In the genomic region with DNA sequence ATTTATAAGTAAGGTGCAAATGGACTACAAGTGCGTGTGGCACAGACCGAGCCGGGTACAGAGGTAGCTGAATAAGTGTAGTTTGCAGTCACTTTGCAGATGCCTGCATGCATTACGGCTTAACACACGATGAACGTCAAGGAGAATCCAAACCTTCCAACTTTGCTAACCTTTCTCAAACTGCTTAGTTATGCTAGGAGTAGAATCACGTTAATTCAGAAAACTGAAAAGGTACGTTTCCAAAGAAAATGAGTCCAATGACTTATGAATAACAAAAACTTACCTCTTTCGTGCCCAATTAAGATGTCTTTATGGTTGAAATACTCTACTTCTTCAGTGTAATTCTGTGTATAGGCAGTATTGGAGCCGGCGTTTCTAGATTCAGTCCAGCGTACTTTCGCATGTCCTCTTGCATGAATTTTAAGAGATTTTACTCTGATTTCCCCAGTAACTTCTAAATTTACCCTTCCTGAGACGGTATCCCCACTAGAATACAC, we compare ENCODE assay signal across 1 cellular context.
TF ChIP-seq lines count a peak whose summit lies in the region.

No MANE protein-coding gene starts in this region.

TF ChIP-seq in K562, 482 proteins besides CTCF, POLR2A, EP300 and RAD21 (continued from another document and continues in another):
- TF ChIP-seq, protein P1, sequence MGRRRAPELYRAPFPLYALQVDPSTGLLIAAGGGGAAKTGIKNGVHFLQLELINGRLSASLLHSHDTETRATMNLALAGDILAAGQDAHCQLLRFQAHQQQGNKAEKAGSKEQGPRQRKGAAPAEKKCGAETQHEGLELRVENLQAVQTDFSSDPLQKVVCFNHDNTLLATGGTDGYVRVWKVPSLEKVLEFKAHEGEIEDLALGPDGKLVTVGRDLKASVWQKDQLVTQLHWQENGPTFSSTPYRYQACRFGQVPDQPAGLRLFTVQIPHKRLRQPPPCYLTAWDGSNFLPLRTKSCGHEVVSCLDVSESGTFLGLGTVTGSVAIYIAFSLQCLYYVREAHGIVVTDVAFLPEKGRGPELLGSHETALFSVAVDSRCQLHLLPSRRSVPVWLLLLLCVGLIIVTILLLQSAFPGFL (CRISPR knock-in tag; IDR thresholded peaks at IDR 0.05), result peak; percentile 47; the same call in 1 of the 2 replicates
- TF ChIP-seq, protein P2, sequence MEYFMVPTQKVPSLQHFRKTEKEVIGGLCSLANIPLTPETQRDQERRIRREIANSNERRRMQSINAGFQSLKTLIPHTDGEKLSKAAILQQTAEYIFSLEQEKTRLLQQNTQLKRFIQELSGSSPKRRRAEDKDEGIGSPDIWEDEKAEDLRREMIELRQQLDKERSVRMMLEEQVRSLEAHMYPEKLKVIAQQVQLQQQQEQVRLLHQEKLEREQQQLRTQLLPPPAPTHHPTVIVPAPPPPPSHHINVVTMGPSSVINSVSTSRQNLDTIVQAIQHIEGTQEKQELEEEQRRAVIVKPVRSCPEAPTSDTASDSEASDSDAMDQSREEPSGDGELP (CRISPR knock-in tag; IDR thresholded peaks at IDR 0.05; ENCODE audit: borderline replicate concordance), result no peak; the same call in 1 of the 2 replicates
- TF ChIP-seq, protein P3, sequence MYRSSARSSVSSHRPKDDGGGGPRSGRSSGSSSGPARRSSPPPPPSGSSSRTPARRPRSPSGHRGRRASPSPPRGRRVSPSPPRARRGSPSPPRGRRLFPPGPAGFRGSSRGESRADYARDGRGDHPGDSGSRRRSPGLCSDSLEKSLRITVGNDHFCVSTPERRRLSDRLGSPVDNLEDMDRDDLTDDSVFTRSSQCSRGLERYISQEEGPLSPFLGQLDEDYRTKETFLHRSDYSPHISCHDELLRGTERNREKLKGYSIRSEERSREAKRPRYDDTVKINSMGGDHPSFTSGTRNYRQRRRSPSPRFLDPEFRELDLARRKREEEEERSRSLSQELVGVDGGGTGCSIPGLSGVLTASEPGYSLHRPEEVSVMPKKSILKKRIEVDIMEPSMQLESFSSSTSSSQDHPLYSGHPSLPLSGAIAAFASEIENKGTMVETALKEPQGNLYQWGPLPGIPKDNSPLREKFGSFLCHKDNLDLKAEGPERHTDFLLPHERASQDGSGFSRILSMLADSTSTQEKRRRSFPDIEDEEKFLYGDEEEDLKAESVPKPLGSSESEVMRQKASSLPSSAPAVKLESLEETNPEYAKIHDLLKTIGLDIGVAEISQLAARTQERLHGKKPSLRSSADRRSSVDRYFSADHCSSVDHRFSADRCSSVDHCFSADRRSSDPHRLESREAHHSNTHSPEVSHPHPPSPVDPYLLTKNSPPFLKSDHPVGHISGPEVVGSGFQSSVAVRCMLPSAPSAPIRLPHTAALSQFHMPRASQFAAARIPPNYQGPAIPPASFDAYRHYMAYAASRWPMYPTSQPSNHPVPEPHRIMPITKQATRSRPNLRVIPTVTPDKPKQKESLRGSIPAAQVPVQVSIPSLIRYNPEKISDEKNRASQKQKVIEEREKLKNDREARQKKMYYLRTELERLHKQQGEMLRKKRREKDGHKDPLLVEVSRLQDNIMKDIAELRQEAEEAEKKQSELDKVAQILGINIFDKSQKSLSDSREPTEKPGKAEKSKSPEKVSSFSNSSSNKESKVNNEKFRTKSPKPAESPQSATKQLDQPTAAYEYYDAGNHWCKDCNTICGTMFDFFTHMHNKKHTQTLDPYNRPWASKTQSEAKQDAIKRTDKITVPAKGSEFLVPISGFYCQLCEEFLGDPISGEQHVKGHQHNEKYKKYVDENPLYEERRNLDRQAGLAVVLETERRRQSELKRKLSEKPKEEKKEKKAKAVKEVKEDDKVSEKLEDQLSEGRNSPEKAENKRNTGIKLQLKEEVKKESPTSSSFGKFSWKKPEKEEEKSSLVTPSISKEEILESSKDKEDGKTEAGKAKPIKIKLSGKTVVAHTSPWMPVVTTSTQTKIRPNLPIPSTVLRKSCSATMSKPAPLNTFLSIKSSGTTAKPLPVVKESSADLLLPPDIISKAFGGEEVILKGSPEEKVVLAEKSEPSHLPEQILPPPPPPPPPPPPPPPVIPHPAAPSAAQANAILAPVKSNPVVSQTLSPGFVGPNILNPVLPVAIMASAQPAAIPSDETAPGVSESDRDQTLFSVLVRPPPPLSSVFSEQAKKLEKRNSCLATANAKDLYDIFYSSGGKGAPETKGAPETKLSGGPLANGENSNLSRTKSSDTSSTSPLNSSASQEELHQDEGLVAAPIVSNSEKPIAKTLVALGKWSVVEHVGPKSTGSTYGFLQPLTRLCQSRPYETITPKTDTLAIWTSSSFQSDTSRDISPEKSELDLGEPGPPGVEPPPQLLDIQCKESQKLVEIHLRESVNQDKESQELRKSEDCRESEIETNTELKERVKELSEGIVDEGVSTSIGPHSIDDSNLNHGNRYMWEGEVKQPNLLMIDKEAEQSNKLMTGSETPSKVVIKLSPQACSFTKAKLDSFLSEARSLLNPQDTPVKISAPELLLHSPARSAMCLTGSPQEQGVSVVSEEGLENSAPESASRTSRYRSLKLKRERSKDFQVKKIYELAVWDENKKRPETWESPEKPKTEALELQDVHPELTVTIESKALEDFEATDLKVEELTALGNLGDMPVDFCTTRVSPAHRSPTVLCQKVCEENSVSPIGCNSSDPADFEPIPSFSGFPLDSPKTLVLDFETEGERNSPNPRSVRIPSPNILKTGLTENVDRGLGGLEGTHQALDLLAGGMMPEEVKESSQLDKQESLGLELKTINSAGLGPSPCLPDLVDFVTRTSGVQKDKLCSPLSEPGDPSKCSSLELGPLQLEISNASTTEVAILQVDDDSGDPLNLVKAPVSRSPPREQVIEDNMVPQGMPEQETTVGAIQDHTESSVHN (IDR thresholded peaks at IDR 0.05; ENCODE audit: borderline replicate concordance in 1 of 2, low read depth in 1 of 2), result no peak
- TF ChIP-seq CHCHD3 (CRISPR knock-in tag; IDR thresholded peaks at IDR 0.05), result no peak
- TF ChIP-seq MTF1 (CRISPR knock-in tag; IDR thresholded peaks at IDR 0.05; ENCODE audit: borderline replicate concordance), result no peak
- TF ChIP-seq ZNF76 (CRISPR knock-in tag; IDR thresholded peaks at IDR 0.05; ENCODE audit: borderline replicate concordance), result no peak
- TF ChIP-seq HOMEZ (CRISPR knock-in tag; IDR thresholded peaks at IDR 0.05), result no peak
- TF ChIP-seq TBP (optimal IDR thresholded peaks at IDR 0.05; ENCODE audit: low read depth, low read length), result no peak
- TF ChIP-seq RB1 (IDR thresholded peaks at IDR 0.05; ENCODE audit: low read depth), result no peak
- TF ChIP-seq SMARCA4 (IDR thresholded peaks at IDR 0.05), result no peak
- TF ChIP-seq ELF2 (CRISPR knock-in tag; IDR thresholded peaks at IDR 0.05), result no peak
- peak; percentile 5; the same call in 1 of the 2 replicates for TF ChIP-seq ZNF354B (CRISPR knock-in tag; IDR thresholded peaks at IDR 0.05)
- no peak for TF ChIP-seq ZHX1 (conservative IDR thresholded peaks at IDR 0.05; ENCODE audit: low read length)
- TF ChIP-seq NFE2L1 (tag; IDR thresholded peaks at IDR 0.05; ENCODE audit: borderline replicate concordance, low read depth), result no peak
- no peak for TF ChIP-seq NR4A1 (CRISPR knock-in tag; IDR thresholded peaks at IDR 0.05)
- no peak for TF ChIP-seq NR4A1 (tag; IDR thresholded peaks at IDR 0.05)
- TF ChIP-seq ARNT (IDR thresholded peaks at IDR 0.05), result no peak
- TF ChIP-seq SMARCC2 (IDR thresholded peaks at IDR 0.05; ENCODE audit: low read depth), result no peak
- no peak for TF ChIP-seq FOS (IDR thresholded peaks at IDR 0.05; ENCODE audit: extremely low read depth, insufficient read length)
- no peak for TF ChIP-seq TCF3 (CRISPR knock-in tag; IDR thresholded peaks at IDR 0.05)
- no peak for TF ChIP-seq BRCA1 (IDR thresholded peaks at IDR 0.05)
- no peak for TF ChIP-seq BRCA1 (CRISPR knock-in tag; IDR thresholded peaks at IDR 0.05)
- TF ChIP-seq, protein P4, sequence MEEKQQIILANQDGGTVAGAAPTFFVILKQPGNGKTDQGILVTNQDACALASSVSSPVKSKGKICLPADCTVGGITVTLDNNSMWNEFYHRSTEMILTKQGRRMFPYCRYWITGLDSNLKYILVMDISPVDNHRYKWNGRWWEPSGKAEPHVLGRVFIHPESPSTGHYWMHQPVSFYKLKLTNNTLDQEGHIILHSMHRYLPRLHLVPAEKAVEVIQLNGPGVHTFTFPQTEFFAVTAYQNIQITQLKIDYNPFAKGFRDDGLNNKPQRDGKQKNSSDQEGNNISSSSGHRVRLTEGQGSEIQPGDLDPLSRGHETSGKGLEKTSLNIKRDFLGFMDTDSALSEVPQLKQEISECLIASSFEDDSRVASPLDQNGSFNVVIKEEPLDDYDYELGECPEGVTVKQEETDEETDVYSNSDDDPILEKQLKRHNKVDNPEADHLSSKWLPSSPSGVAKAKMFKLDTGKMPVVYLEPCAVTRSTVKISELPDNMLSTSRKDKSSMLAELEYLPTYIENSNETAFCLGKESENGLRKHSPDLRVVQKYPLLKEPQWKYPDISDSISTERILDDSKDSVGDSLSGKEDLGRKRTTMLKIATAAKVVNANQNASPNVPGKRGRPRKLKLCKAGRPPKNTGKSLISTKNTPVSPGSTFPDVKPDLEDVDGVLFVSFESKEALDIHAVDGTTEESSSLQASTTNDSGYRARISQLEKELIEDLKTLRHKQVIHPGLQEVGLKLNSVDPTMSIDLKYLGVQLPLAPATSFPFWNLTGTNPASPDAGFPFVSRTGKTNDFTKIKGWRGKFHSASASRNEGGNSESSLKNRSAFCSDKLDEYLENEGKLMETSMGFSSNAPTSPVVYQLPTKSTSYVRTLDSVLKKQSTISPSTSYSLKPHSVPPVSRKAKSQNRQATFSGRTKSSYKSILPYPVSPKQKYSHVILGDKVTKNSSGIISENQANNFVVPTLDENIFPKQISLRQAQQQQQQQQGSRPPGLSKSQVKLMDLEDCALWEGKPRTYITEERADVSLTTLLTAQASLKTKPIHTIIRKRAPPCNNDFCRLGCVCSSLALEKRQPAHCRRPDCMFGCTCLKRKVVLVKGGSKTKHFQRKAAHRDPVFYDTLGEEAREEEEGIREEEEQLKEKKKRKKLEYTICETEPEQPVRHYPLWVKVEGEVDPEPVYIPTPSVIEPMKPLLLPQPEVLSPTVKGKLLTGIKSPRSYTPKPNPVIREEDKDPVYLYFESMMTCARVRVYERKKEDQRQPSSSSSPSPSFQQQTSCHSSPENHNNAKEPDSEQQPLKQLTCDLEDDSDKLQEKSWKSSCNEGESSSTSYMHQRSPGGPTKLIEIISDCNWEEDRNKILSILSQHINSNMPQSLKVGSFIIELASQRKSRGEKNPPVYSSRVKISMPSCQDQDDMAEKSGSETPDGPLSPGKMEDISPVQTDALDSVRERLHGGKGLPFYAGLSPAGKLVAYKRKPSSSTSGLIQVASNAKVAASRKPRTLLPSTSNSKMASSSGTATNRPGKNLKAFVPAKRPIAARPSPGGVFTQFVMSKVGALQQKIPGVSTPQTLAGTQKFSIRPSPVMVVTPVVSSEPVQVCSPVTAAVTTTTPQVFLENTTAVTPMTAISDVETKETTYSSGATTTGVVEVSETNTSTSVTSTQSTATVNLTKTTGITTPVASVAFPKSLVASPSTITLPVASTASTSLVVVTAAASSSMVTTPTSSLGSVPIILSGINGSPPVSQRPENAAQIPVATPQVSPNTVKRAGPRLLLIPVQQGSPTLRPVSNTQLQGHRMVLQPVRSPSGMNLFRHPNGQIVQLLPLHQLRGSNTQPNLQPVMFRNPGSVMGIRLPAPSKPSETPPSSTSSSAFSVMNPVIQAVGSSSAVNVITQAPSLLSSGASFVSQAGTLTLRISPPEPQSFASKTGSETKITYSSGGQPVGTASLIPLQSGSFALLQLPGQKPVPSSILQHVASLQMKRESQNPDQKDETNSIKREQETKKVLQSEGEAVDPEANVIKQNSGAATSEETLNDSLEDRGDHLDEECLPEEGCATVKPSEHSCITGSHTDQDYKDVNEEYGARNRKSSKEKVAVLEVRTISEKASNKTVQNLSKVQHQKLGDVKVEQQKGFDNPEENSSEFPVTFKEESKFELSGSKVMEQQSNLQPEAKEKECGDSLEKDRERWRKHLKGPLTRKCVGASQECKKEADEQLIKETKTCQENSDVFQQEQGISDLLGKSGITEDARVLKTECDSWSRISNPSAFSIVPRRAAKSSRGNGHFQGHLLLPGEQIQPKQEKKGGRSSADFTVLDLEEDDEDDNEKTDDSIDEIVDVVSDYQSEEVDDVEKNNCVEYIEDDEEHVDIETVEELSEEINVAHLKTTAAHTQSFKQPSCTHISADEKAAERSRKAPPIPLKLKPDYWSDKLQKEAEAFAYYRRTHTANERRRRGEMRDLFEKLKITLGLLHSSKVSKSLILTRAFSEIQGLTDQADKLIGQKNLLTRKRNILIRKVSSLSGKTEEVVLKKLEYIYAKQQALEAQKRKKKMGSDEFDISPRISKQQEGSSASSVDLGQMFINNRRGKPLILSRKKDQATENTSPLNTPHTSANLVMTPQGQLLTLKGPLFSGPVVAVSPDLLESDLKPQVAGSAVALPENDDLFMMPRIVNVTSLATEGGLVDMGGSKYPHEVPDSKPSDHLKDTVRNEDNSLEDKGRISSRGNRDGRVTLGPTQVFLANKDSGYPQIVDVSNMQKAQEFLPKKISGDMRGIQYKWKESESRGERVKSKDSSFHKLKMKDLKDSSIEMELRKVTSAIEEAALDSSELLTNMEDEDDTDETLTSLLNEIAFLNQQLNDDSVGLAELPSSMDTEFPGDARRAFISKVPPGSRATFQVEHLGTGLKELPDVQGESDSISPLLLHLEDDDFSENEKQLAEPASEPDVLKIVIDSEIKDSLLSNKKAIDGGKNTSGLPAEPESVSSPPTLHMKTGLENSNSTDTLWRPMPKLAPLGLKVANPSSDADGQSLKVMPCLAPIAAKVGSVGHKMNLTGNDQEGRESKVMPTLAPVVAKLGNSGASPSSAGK (IDR thresholded peaks at IDR 0.05), result no peak
- TF ChIP-seq SRSF9 (IDR thresholded peaks at IDR 0.05; ENCODE audit: borderline replicate concordance, low read depth, low read length), result no peak
- TF ChIP-seq TOE1 (IDR thresholded peaks at IDR 0.05; ENCODE audit: borderline replicate concordance), result no peak
- no peak for TF ChIP-seq TOE1 (CRISPR knock-in tag; IDR thresholded peaks at IDR 0.05; ENCODE audit: borderline replicate concordance, low read depth)
- TF ChIP-seq TAF9B (IDR thresholded peaks at IDR 0.05; ENCODE audit: partially characterized antibody), result no peak
